8 cellular contexts compared by ENCODE assay signal in the genomic region with DNA sequence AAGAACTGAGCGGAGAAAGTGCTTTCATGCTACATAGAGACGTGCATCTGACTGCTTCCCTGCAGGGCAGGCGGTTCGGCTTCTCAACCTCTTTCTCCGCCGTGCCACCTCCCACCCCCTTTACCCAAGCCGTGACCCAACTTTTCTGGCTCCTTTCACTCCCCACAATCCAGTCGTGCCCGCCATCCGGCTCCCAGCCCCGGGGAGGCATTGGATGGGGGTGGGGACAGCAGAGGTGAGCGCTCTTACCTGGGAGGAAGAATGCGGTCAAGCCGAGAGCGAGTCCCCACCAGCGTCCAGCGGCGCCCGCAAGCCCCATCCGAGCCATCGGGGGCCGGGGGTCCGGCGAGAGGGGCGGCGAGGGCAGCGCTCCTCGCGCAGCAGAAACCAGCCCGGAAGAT. TPM values are rescaled to one million over a fixed set of nuclear protein-coding genes. Genes with fewer than 3 reads are reported as not detected.
DNase-seq lines count a peak whose midpoint lies in the region; ATAC-seq and TF ChIP-seq lines count a peak whose summit lies in the region.

No MANE protein-coding gene starts in this region.

- H3K27me3 ChIP-seq in A673 (replicated peaks; ENCODE audit: insufficient read depth, low read depth, low read length, poor library complexity) (peaks cover 6% of the 10 kb centered on the region), right cardiac atrium (ENCODE audit: control insufficient read depth, insufficient read depth) (no peaks in the 10 kb centered on the region)

- WGBS in right cardiac atrium = under 1% methylated on average over 30 of the region's 30 CpGs

- CTCF ChIA-PET in A673 (lab: Charles Lee) = interaction anchor here (0.7 to 1.7 kb wide), 2 partner anchors 11 to 142 kb away, joined by 4 to 9 read pairs; no protein-coding TSS in a partner anchor

- H3K36me3 ChIP-seq in A673 (ENCODE audit: insufficient read depth, low read length, poor library complexity, severe bottlenecking) = no peaks in the 10 kb centered on the region

- POLR2A ChIA-PET in A673 (lab: Charles Lee; ENCODE audit: low non-redundant PET) = no interaction called here

- H3K27ac ChIP-seq in A673 (ENCODE audit: low read depth, low read length, poor library complexity, severe bottlenecking) = no peak overlapping the region
- peak overlapping the region; percentile 4 for H3K27ac ChIP-seq in right cardiac atrium (ENCODE audit: low read length)
- peak overlapping the region; percentile 67 to 95 (median 88) for H3K27ac ChIP-seq in skin epidermis

- H3K9me3 ChIP-seq in A673 (ENCODE audit: low read depth, low read length, poor library complexity, severe bottlenecking) (no peaks in the 10 kb centered on the region), right cardiac atrium (ENCODE audit: control insufficient read depth, low read length) (no peaks in the 10 kb centered on the region)

- DNase-seq in A673 (ENCODE audit: low spot score) = no peak
- DNase-seq in activated CD4-positive, alpha-beta T cell treated with anti-CD3 and anti-CD28 coated beads, Interleukin-2, amount 50 U/mL, for 48 hours = peak; percentile 12 to 20
- DNase-seq in right cardiac atrium = no peak
- DNase-seq in NCI-H1436 (lab: John Stamatoyannopoulos, UW) = no peak

- intact Hi-C loops in A673 (cut with micrococcal nuclease; ENCODE audit: unreplicated experiment) (loop anchor here (5.0 to 10.0 kb wide), 2 partner anchors 246 to 377 kb away; no protein-coding TSS in a partner anchor), right cardiac atrium (cut with DNase I) (loop anchor here in 3 of 4 donors (5.0 to 10.0 kb wide), 3 partner anchors 56 to 243 kb away; no protein-coding TSS in a partner anchor)

- no peak for ATAC-seq in right cardiac atrium
- ATAC-seq in GM18868 (IDR thresholded peaks at IDR 0.05; ENCODE audit: unreplicated experiment) = no peak
- ATAC-seq in HG03108 (IDR thresholded peaks at IDR 0.05; ENCODE audit: unreplicated experiment) = no peak

- no TSS peak for BruUV-seq in A673 (replicated peaks; lab: Mats Ljungman, UMichigan)

- TF ChIP-seq CTCF in A673 (conservative IDR thresholded peaks at IDR 0.05; ENCODE audit: low read depth, low read length) = no peak
- no peak for TF ChIP-seq CTCF in GM12875 (IDR thresholded peaks at IDR 0.05; ENCODE audit: borderline replicate concordance, insufficient read depth, low read depth, low read length)

- H3K4me1 ChIP-seq in A673 (ENCODE audit: insufficient read depth, low read length, poor library complexity, severe bottlenecking) (peaks cover 26% of the 10 kb centered on the region), right cardiac atrium (ENCODE audit: control insufficient read depth, insufficient read depth, low read length) (no peaks in the 10 kb centered on the region)

- peak overlapping the region; percentile 63 for H3K4me3 ChIP-seq in A673 (ENCODE audit: low read depth, low read length, poor library complexity, severe bottlenecking)
- peak overlapping the region; percentile 73 for H3K4me3 ChIP-seq in GM12875 (ENCODE audit: low read depth, low read length)
- H3K4me3 ChIP-seq in right cardiac atrium (ENCODE audit: low read length) = peak overlapping the region; percentile 52
- H3K4me3 ChIP-seq in skin epidermis = peak overlapping the region; percentile 51 to 90 (median 70)

RNA-seq across cellular contexts. Expression of a gene that starts 0.8 kb away (rescaled TPM):
- total RNA-seq in A673 (2021) = 9.8 and 10.1 TPM in 2 replicates
- total RNA-seq in right cardiac atrium = 10 to 100 TPM in 2 of 4 donors, 1 to 10 TPM in 2; 5.2 to 14.5 (median 10.8) TPM
- polyA plus RNA-seq in right cardiac atrium = 6.3 TPM

Comparison
In these comparisons a context has a peak if more than half of its experiments do, and no peak if none do; other contexts are left out.
1. DNase-seq: peak in activated CD4-positive, alpha-beta T cell treated with anti-CD3 and anti-CD28 coated beads, Interleukin-2, amount 50 U/mL, for 48 hours (2 of 2); none in A673 (single experiment), right cardiac atrium (0 of 3) and NCI-H1436 (single experiment).
2. Peak in every context shown above with its lines, with median percentiles within 50 percentile points of each other: H3K4me3 ChIP-seq.